ENCODE assay signal across 8 cellular contexts in the genomic region with DNA sequence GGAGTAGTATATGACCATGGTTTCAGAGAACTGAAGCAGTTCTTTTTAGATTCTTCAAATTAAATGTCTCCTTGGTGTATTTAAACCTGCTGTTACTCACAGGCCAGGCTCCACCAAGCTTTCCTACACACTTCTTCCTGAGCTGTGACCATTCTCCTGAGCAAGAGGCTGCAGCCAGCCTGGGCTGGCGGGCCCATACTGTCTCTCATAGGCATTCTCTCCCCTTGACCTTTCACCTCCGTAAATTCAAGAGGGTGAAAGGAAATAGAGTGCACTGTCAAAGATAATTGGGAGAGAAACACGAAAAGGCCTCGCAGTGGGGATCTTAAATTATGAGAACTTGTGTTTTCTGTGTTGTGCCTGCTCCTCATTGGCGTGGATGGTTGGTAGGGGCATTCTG. TPM values are rescaled to one million over a fixed set of nuclear protein-coding genes. Genes with fewer than 3 reads are reported as not detected.
DNase-seq lines count a peak whose midpoint lies in the region; ATAC-seq, FAIRE-seq and TF ChIP-seq lines count a peak whose summit lies in the region.

No MANE protein-coding gene starts in this region.

- BruUV-seq in K562 (replicated peaks; lab: Mats Ljungman, UMichigan) = no TSS peak

- H3K4me3 Mint-ChIP-seq in activated T-cell treated with anti-CD3 and anti-CD28 coated beads, Interleukin-2, amount 50 U/mL, for 4 hours = peak overlapping the region; percentile 98

- H3K27me3 Mint-ChIP-seq in activated T-cell treated with anti-CD3 and anti-CD28 coated beads, Interleukin-2, amount 50 U/mL, for 4 hours (ENCODE audit: low read depth) = no peaks in the 10 kb centered on the region

- WGBS in K562 (ENCODE audit: insufficient coverage, low coverage, missing lambda C conversion rate) = 8% methylated on average over 5 of the region's 5 CpGs
- WGBS in right lobe of liver (ENCODE audit: insufficient coverage, low coverage, low lambda C conversion rate, missing lambda C conversion rate) = 31% methylated on average over 5 of the region's 5 CpGs
- 17 to 38% methylated on average over 4 to 5 of the region's 5 CpGs for WGBS in transverse colon (ENCODE audit: low coverage in 1 of 2), 2 donors

- DNase-seq in activated T-cell treated with anti-CD3 and anti-CD28 coated beads, Interleukin-2, amount 50 U/mL, for 4 hours = no peak
- DNase-seq in activated T-cell treated with anti-CD3 and anti-CD28 coated beads for 4 hours (no peak), K562 (ENCODE audit: extremely low read depth in 1 of 4, low spot score in 3 of 4) (peak in 1 of 4 experiments; percentile 46), right lobe of liver (peak in 1 of 3 donors; percentile 6), transverse colon (no peak), 8988T (no peak), C1 segment of cervical spinal cord (lab: John Stamatoyannopoulos, UW) (no peak)

- H3K4me1 Mint-ChIP-seq in activated T-cell treated with anti-CD3 and anti-CD28 coated beads, Interleukin-2, amount 50 U/mL, for 4 hours (ENCODE audit: low read depth) = peaks cover 59% of the 10 kb centered on the region

- TF ChIP-seq POLR2A in K562 (conservative IDR thresholded peaks at IDR 0.05) (no peak), right lobe of liver (IDR thresholded peaks at IDR 0.05) (no peak), transverse colon (IDR thresholded peaks at IDR 0.05) (no peak)

- TF ChIP-seq CTCF in K562 (IDR thresholded peaks at IDR 0.05 in 2 of 3, conservative IDR thresholded peaks at IDR 0.05 in 1 of 3; ENCODE audit: insufficient read depth in 2 of 3, low read depth in 1 of 3, low read length in 3 of 3) (no peak), right lobe of liver (IDR thresholded peaks at IDR 0.05) (no peak), transverse colon (IDR thresholded peaks at IDR 0.05) (no peak)

- H3K4me1 ChIP-seq in K562 (replicated peaks in 1 of 2; ENCODE audit: control insufficient read depth in 2 of 2, insufficient read depth in 2 of 2, low read length in 2 of 2) = peaks cover 45 to 63% of the 10 kb centered on the region in 2 experiments; a peak in 4 of 5 replicates
- peaks cover 0 to 69% (median 32%) of the 10 kb centered on the region in 4 donors for H3K4me1 ChIP-seq in right lobe of liver
- H3K4me1 ChIP-seq in transverse colon = peaks cover 67 to 74% (median 70%) of the 10 kb centered on the region in 4 donors

- intact Hi-C loops in K562 (cut with micrococcal nuclease) (loop anchor here (2.0 kb wide), 2 partner anchors 16 to 56 kb away; a partner anchor contains a TSS), right lobe of liver (cut with DNase I) (no loop called here), transverse colon (cut with DNase I; ENCODE audit: low total_unique reads) (loop anchor here (1.0 kb wide), 1 partner anchor 17 kb away; no protein-coding TSS in a partner anchor)

- peaks cover 47% of the 10 kb centered on the region for H3K9me1 ChIP-seq in K562 (ENCODE audit: control insufficient read depth, insufficient read depth, low read length)

- POLR2A ChIA-PET in K562 (lab: Yijun Ruan, JAX) = interaction anchor here (0.6 to 4.3 kb wide), 13 partner anchors 8 to 370 kb away, joined by 3 to 36 read pairs (median 5); a partner anchor contains a TSS

- peak overlapping the region; percentile 100 for H3K4me2 ChIP-seq in K562 (ENCODE audit: insufficient read depth, low read length)

- H3K36me3 ChIP-seq in K562 (ENCODE audit: control insufficient read depth, insufficient read depth, low read length) = peaks cover 63% of the 10 kb centered on the region
- H3K36me3 ChIP-seq in right lobe of liver = peaks cover 0 to 3% (median 0%) of the 10 kb centered on the region in 4 donors
- H3K36me3 ChIP-seq in transverse colon = no peaks in the 10 kb centered on the region

- no peaks in the 10 kb centered on the region for H3K9me3 Mint-ChIP-seq in activated T-cell treated with anti-CD3 and anti-CD28 coated beads, Interleukin-2, amount 50 U/mL, for 4 hours

- TF ChIP-seq RAD21 in K562 (CRISPR knock-in tag; conservative IDR thresholded peaks at IDR 0.05 in 1 of 2, IDR thresholded peaks at IDR 0.05 in 1 of 2) = no peak

- CTCF ChIA-PET in K562 (lab: Yijun Ruan, JAX; ENCODE audit: low intra/inter-chr PET ratio) = no interaction called here

- in situ Hi-C loops in K562 (cut with MboI) (no loop called here), transverse colon (cut with MboI; ENCODE audit: low pct_ligation_motif_present in 1 of 4, low pct_unique_long_range_greater_than_20kb in 1 of 4, low sequenced_read_pairs in 3 of 4) (no loop called here)

- peaks cover 31% of the 10 kb centered on the region for H3K36me3 Mint-ChIP-seq in activated T-cell treated with anti-CD3 and anti-CD28 coated beads, Interleukin-2, amount 50 U/mL, for 4 hours (ENCODE audit: insufficient read depth)

- peak overlapping the region; percentile 67 to 99; a peak in 3 of 4 replicates for H3K9ac ChIP-seq in K562 (ENCODE audit: insufficient read depth in 1 of 2, low read depth in 2 of 2, low read length in 2 of 2)

- peaks cover 92% of the 10 kb centered on the region for H3K79me2 ChIP-seq in K562 (ENCODE audit: control insufficient read depth, insufficient read depth, low read length)

- H3K27ac ChIP-seq in K562 (ENCODE audit: extremely low read depth, low read depth, low read length) (peak overlapping the region; percentile 98), right lobe of liver (peak overlapping the region in 2 of 3 donors; percentile 44 to 100), transverse colon (peak overlapping the region; percentile 93 to 99 (median 99))

- H3K9me3 ChIP-seq in K562 (replicated peaks; ENCODE audit: control insufficient read depth, insufficient read depth, low read depth, low read length) (no peaks in the 10 kb centered on the region), right lobe of liver (no peaks in the 10 kb centered on the region), transverse colon (no peaks in the 10 kb centered on the region)

- peaks cover 70% of the 10 kb centered on the region for H4K20me1 ChIP-seq in K562 (replicated peaks; ENCODE audit: control insufficient read depth, insufficient read depth, low read length)

- peak overlapping the region; percentile 96 for H3K4me3 ChIP-seq in K562
- peak overlapping the region; percentile 82 to 99 (median 98) for H3K4me3 ChIP-seq in right lobe of liver
- H3K4me3 ChIP-seq in transverse colon = peak overlapping the region in 3 of 4 donors; percentile 83 to 99 (median 91)

- TF ChIP-seq EP300 in K562 (IDR thresholded peaks at IDR 0.05; ENCODE audit: low read length) = no peak
- TF ChIP-seq EP300 in transverse colon (IDR thresholded peaks at IDR 0.05; ENCODE audit: low read depth) = no peak

- no peak overlapping the region for H2AFZ ChIP-seq in K562 (ENCODE audit: low read depth, low read length)

- ATAC-seq in activated T-cell treated with anti-CD3 and anti-CD28 coated beads, Interleukin-2, amount 50 U/mL, for 4 hours = no peak
- no peak for ATAC-seq in K562
- ATAC-seq in right lobe of liver = no peak
- no peak for ATAC-seq in HG02973 (IDR thresholded peaks at IDR 0.05; ENCODE audit: unreplicated experiment)

- no peaks in the 10 kb centered on the region for H3K27me3 ChIP-seq in K562 (ENCODE audit: control insufficient read depth in 2 of 2, insufficient read depth in 2 of 2, low read length in 2 of 2)
- no peaks in the 10 kb centered on the region for H3K27me3 ChIP-seq in right lobe of liver
- H3K27me3 ChIP-seq in transverse colon = no peaks in the 10 kb centered on the region

- FAIRE-seq in K562 (lab: Jason Lieb, UNC) = no peak

RNA-seq across cellular contexts. Expression of a gene that starts 2.3 kb away (rescaled TPM):
- total RNA-seq in activated T-cell treated with anti-CD3 and anti-CD28 coated beads, Interleukin-2, amount 50 U/mL, for 4 hours = 100 to 1,000 TPM; 404 to 411 (median 408) TPM
- 99.7 and 210 TPM in 2 replicates for total RNA-seq in K562 (2011; cell fraction: chromatin; rRNA removed; ENCODE audit: low replicate concordance)
- 245 and 251 TPM in 2 replicates for total RNA-seq in K562 (2011; cell fraction: nucleolus; rRNA removed)
- total RNA-seq in K562 (2011; cell fraction: nucleoplasm; rRNA removed) = 187 and 199 TPM in 2 replicates
- total RNA-seq in K562 (2014; rRNA removed) (325 and 442 TPM in 2 replicates), K562 (2014; rRNA removed; fragmentation: Illumina TruSeq; extraction: Trizol) (120 and 140 TPM in 2 replicates), K562 (2015; rRNA removed; fragmentation: Illumina TruSeq; extraction: Trizol) (192 and 198 TPM in 2 replicates), K562 (2021) (472 and 483 TPM in 2 replicates), right lobe of liver (100 to 1,000 TPM; 143 to 261 (median 193) TPM), transverse colon (100 to 1,000 TPM; 303 to 452 (median 375) TPM)
- polyA plus RNA-seq in K562 (2011; rRNA removed) (351 and 621 TPM in 2 replicates), K562 (2014; fragmentation: Illumina TruSeq; extraction: Trizol) (593 and 811 TPM in 2 replicates), K562 (2014; fragmentation: Nextera tagmentation; extraction: Ambion mirVana) (100 to 1,000 TPM in 1 of 2 experiments, 10 to 100 TPM in 1; 69.8 to 232 TPM), K562 (2014; rRNA removed) (435 and 476 TPM in 2 replicates)
- polyA plus RNA-seq in K562 (2011; cell fraction: cytosol; rRNA removed) = 776 and 1,036 TPM in 2 replicates
- polyA plus RNA-seq in K562 (2011; cell fraction: nucleus; rRNA removed) = 257 and 274 TPM in 2 replicates
- 485 and 750 TPM in 2 replicates for polyA plus RNA-seq in K562 (2012)
- 408 and 480 TPM in 2 replicates for polyA minus RNA-seq in K562 (2011; rRNA and poly(A)+ RNA removed)
- 429 and 660 TPM in 2 replicates for polyA minus RNA-seq in K562 (2011; cell fraction: cytosol; rRNA and poly(A)+ RNA removed)
- polyA minus RNA-seq in K562 (2011; cell fraction: nucleus; rRNA and poly(A)+ RNA removed) = 68.0 and 128 TPM in 2 replicates

RNA-seq across cellular contexts. Expression of a gene that starts 18.3 kb away (rescaled TPM):
- total RNA-seq in activated T-cell treated with anti-CD3 and anti-CD28 coated beads, Interleukin-2, amount 50 U/mL, for 4 hours = 10 to 100 TPM; 41.0 to 41.9 (median 41.7) TPM
- 16.4 and 31.0 TPM in 2 replicates for total RNA-seq in K562 (2011; cell fraction: chromatin; rRNA removed; ENCODE audit: low replicate concordance)
- 27.0 and 28.6 TPM in 2 replicates for total RNA-seq in K562 (2011; cell fraction: nucleolus; rRNA removed)
- 20.4 and 20.5 TPM in 2 replicates for total RNA-seq in K562 (2011; cell fraction: nucleoplasm; rRNA removed)
- 42.2 and 50.8 TPM in 2 replicates for total RNA-seq in K562 (2014; rRNA removed)
- 4.9 and 8.3 TPM in 2 replicates for total RNA-seq in K562 (2014; rRNA removed; fragmentation: Illumina TruSeq; extraction: Trizol)
- total RNA-seq in K562 (2015; rRNA removed; fragmentation: Illumina TruSeq; extraction: Trizol) = 18.9 and 23.2 TPM in 2 replicates
- 38.2 and 41.8 TPM in 2 replicates for total RNA-seq in K562 (2021)
- 10.8 and 15.6 TPM in 2 replicates for polyA plus RNA-seq in K562 (2011; rRNA removed)
- polyA plus RNA-seq in K562 (2011; cell fraction: cytosol; rRNA removed) = 12.7 and 22.3 TPM in 2 replicates
- 44.7 and 65.7 TPM in 2 replicates for polyA plus RNA-seq in K562 (2011; cell fraction: nucleus; rRNA removed)
- polyA plus RNA-seq in K562 (2012) = 28.9 and 30.6 TPM in 2 replicates
- 12.5 and 20.9 TPM in 2 replicates for polyA plus RNA-seq in K562 (2014; fragmentation: Illumina TruSeq; extraction: Trizol)
- polyA plus RNA-seq in K562 (2014; fragmentation: Nextera tagmentation; extraction: Ambion mirVana) = 1 to 10 TPM; 3.2 to 3.8 TPM
- polyA plus RNA-seq in K562 (2014; rRNA removed) = 34.3 and 48.7 TPM in 2 replicates
- polyA minus RNA-seq in K562 (2011; rRNA and poly(A)+ RNA removed) = 1.9 and 2.0 TPM in 2 replicates
- 2.3 and 5.9 TPM in 2 replicates for polyA minus RNA-seq in K562 (2011; cell fraction: cytosol; rRNA and poly(A)+ RNA removed)
- polyA minus RNA-seq in K562 (2011; cell fraction: nucleus; rRNA and poly(A)+ RNA removed) = 6.9 and 8.2 TPM in 2 replicates
- 1 to 10 TPM; 3.4 to 6.3 (median 5.2) TPM for total RNA-seq in right lobe of liver
- 10 to 100 TPM; 11.6 to 17.1 (median 15.7) TPM for total RNA-seq in transverse colon

RNA-seq across cellular contexts. Expression of a gene that starts 24.3 kb away (rescaled TPM):
- total RNA-seq in activated T-cell treated with anti-CD3 and anti-CD28 coated beads, Interleukin-2, amount 50 U/mL, for 4 hours = 10 to 100 TPM; 82.3 to 93.0 (median 89.5) TPM
- 49.1 and 124 TPM in 2 replicates for total RNA-seq in K562 (2011; cell fraction: chromatin; rRNA removed; ENCODE audit: low replicate concordance)
- 125 and 127 TPM in 2 replicates for total RNA-seq in K562 (2011; cell fraction: nucleolus; rRNA removed)
- 91.0 and 99.2 TPM in 2 replicates for total RNA-seq in K562 (2011; cell fraction: nucleoplasm; rRNA removed)
- total RNA-seq in K562 (2014; rRNA removed) = 228 and 230 TPM in 2 replicates
- 26.7 and 47.2 TPM in 2 replicates for total RNA-seq in K562 (2014; rRNA removed; fragmentation: Illumina TruSeq; extraction: Trizol)
- 83.8 and 90.1 TPM in 2 replicates for total RNA-seq in K562 (2015; rRNA removed; fragmentation: Illumina TruSeq; extraction: Trizol)
- 112 and 120 TPM in 2 replicates for total RNA-seq in K562 (2021)
- 65.9 and 115 TPM in 2 replicates for polyA plus RNA-seq in K562 (2011; rRNA removed)
- 142 and 334 TPM in 2 replicates for polyA plus RNA-seq in K562 (2011; cell fraction: cytosol; rRNA removed)
- 277 and 406 TPM in 2 replicates for polyA plus RNA-seq in K562 (2011; cell fraction: nucleus; rRNA removed)
- polyA plus RNA-seq in K562 (2012) = 90.3 and 111 TPM in 2 replicates
- polyA plus RNA-seq in K562 (2014; fragmentation: Illumina TruSeq; extraction: Trizol) = 81.0 and 93.0 TPM in 2 replicates
- 10 to 100 TPM; 34.9 to 77.0 TPM for polyA plus RNA-seq in K562 (2014; fragmentation: Nextera tagmentation; extraction: Ambion mirVana)
- 154 and 166 TPM in 2 replicates for polyA plus RNA-seq in K562 (2014; rRNA removed)
- polyA minus RNA-seq in K562 (2011; rRNA and poly(A)+ RNA removed) = 25.6 and 46.0 TPM in 2 replicates
- 61.9 and 66.6 TPM in 2 replicates for polyA minus RNA-seq in K562 (2011; cell fraction: cytosol; rRNA and poly(A)+ RNA removed)
- 48.2 and 76.1 TPM in 2 replicates for polyA minus RNA-seq in K562 (2011; cell fraction: nucleus; rRNA and poly(A)+ RNA removed)
- total RNA-seq in right lobe of liver = 10 to 100 TPM; 24.2 to 75.9 (median 38.0) TPM
- total RNA-seq in transverse colon = 10 to 100 TPM; 47.1 to 95.5 (median 77.1) TPM

RNA-seq across cellular contexts. Expression of a gene that starts 55.3 kb away (rescaled TPM):
- total RNA-seq in activated T-cell treated with anti-CD3 and anti-CD28 coated beads, Interleukin-2, amount 50 U/mL, for 4 hours = 100 to 1,000 TPM; 219 to 248 (median 242) TPM
- total RNA-seq in K562 (2011; cell fraction: chromatin; rRNA removed; ENCODE audit: low replicate concordance) = 206 and 587 TPM in 2 replicates
- total RNA-seq in K562 (2011; cell fraction: nucleolus; rRNA removed) = 479 and 565 TPM in 2 replicates
- 351 and 369 TPM in 2 replicates for total RNA-seq in K562 (2011; cell fraction: nucleoplasm; rRNA removed)
- 331 and 360 TPM in 2 replicates for total RNA-seq in K562 (2014; rRNA removed)
- total RNA-seq in K562 (2014; rRNA removed; fragmentation: Illumina TruSeq; extraction: Trizol) = 31.6 and 42.7 TPM in 2 replicates
- 129 and 132 TPM in 2 replicates for total RNA-seq in K562 (2015; rRNA removed; fragmentation: Illumina TruSeq; extraction: Trizol)
- total RNA-seq in K562 (2021) = 228 and 233 TPM in 2 replicates
- polyA plus RNA-seq in K562 (2011; rRNA removed) = 192 and 244 TPM in 2 replicates
- 357 and 647 TPM in 2 replicates for polyA plus RNA-seq in K562 (2011; cell fraction: cytosol; rRNA removed)
- polyA plus RNA-seq in K562 (2011; cell fraction: nucleus; rRNA removed) = 690 and 902 TPM in 2 replicates
- 198 and 243 TPM in 2 replicates for polyA plus RNA-seq in K562 (2012)
- 44.3 and 143 TPM in 2 replicates for polyA plus RNA-seq in K562 (2014; fragmentation: Illumina TruSeq; extraction: Trizol)
- 10 to 100 TPM in 1 of 2 experiments, 1 to 10 TPM in 1; 7.0 to 18.1 TPM for polyA plus RNA-seq in K562 (2014; fragmentation: Nextera tagmentation; extraction: Ambion mirVana)
- polyA plus RNA-seq in K562 (2014; rRNA removed) = 285 and 338 TPM in 2 replicates
- polyA minus RNA-seq in K562 (2011; rRNA and poly(A)+ RNA removed) = 38.4 and 72.5 TPM in 2 replicates
- polyA minus RNA-seq in K562 (2011; cell fraction: cytosol; rRNA and poly(A)+ RNA removed) = 79.7 and 95.8 TPM in 2 replicates
- polyA minus RNA-seq in K562 (2011; cell fraction: nucleus; rRNA and poly(A)+ RNA removed) = 159 and 171 TPM in 2 replicates
- total RNA-seq in right lobe of liver = 100 to 1,000 TPM in 4 of 6 experiments, 10 to 100 TPM in 2; 78.0 to 235 (median 108) TPM
- total RNA-seq in transverse colon = 100 to 1,000 TPM; 183 to 573 (median 382) TPM

Comparison
In these comparisons a context has a peak if more than half of its experiments do, and no peak if none do; other contexts are left out.
1. intact Hi-C loops: an anchor here in K562 (2.0 kb wide) and transverse colon (1.0 kb wide); none called in right lobe of liver.